In the genomic region with DNA sequence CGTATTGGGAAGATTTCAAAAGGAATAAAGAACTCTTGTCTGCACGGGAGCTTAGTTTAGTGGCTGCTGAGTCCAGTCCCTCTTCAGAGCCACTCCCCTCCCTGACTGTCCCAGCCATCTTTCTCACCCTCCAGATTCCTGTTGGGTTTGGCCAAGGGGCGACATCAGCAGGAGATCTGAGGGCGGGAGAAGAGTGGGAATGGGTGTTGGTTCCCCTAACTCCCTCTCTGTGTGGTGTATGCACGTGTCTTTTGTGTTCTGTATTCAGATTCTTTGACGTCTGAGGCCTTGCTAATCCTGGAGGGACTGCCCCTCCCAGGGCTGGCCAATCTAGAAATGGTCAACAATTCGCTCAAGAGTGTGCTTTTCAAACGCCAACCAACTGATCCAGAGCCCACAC, we compare ENCODE assay signal across 28 cellular contexts. TPM values are rescaled to one million over a fixed set of nuclear protein-coding genes. Genes with fewer than 3 reads are reported as not detected.
"Had no signal": no experiment of that assay in that cellular context is flagged by ENCODE, and none has a peak within 500 bp of the region (broad histone marks: within the 10 kb centered on the region; RNA-seq: fewer than 3 reads in every experiment).

No MANE protein-coding gene starts in this region.

- H3K4me1 ChIP-seq: adrenal gland, ascending aorta, heart left ventricle, left lung, parathyroid adenoma, stomach, tibial nerve had no signal

- DNase-seq: activated CD4-positive, alpha-beta T cell treated with anti-CD3 and anti-CD28 coated beads for 4 hours; activated CD4-positive, alpha-beta T cell treated with anti-CD3 and anti-CD28 coated beads, Interleukin-2, amount 50 U/mL, for 48 hours; activated CD8-positive, alpha-beta memory T cell treated with anti-CD3 and anti-CD28 coated beads for 24 hours; activated effector memory CD4-positive, alpha-beta T cell treated with Interleukin-2 at 50 U/mL for 16 hours; activated naive CD4-positive, alpha-beta T cell treated with Interleukin-2 at 50 U/mL for 16 hours; effector memory CD8-positive, alpha-beta T cell; erythroblast; heart left ventricle; kidney glomerular epithelial cell; left lung; nucleus accumbens; SK-N-SH; small intestine; stimulated activated CD4-positive, alpha-beta T cell treated with anti-CD3 and anti-CD28 coated beads, Interleukin-1b, Interleukin-23, amount 100 ng/mL, for 48 hours; stimulated activated naive B cell treated with anti-CD40 and anti-IgM and Interleukin-4, amounts not matched to agents 10 μg/mL and 1 μg/mL and 100 μg/mL, for 72 hours; stomach; SW 1271; T-helper 9 cell had no signal

- H3K4me3 ChIP-seq: adrenal gland, ascending aorta, cardiac muscle cell, coronary artery, heart left ventricle, left lung, sigmoid colon, stomach, suprapubic skin, tibial nerve had no signal

- ATAC-seq: effector memory CD8-positive, alpha-beta T cell; stimulated activated naive B cell treated with anti-CD40 and anti-IgM and Interleukin-4, amounts not matched to agents 10 μg/mL and 1 μg/mL and 100 μg/mL, for 72 hours had no signal

- H3K27me3 ChIP-seq: adrenal gland, ascending aorta, cardiac muscle cell, left lung, sigmoid colon, stomach, suprapubic skin, tibial nerve had no signal

- H3K27ac ChIP-seq: adrenal gland, cardiac muscle cell, heart left ventricle, left lung, parathyroid adenoma, suprapubic skin, VCaP had no signal

- H3K9me3 ChIP-seq: adrenal gland, ascending aorta, heart left ventricle, left lung, SK-N-SH, stomach, suprapubic skin, tibial nerve had no signal

RNA-seq across cellular contexts. Expression of gene CYTL1, which starts 37.4 kb away (rescaled TPM):
- polyA plus RNA-seq: heart left ventricle, neural cell had no signal
